In genomic region chr13:52459668-52460067, GRCh38 we compare ENCODE assay signal across 19 cellular contexts. TPM values are rescaled to one million over a fixed set of nuclear protein-coding genes. Genes with fewer than 3 reads are reported as not detected.
DNase-seq lines count a peak whose midpoint lies in the region; ATAC-seq, FAIRE-seq and TF ChIP-seq lines count a peak whose summit lies in the region.
"Had no signal": no experiment of that assay in that cellular context is flagged by ENCODE, and none has a peak within 500 bp of the region (broad histone marks: within the 10 kb centered on the region; RNA-seq: fewer than 3 reads in every experiment).

No MANE protein-coding gene starts in this region.

- H3K56ac ChIP-seq in IMR-90 (ENCODE audit: extremely low read depth, insufficient read depth, low read length) = no peak overlapping the region

- no peaks in the 10 kb centered on the region for H3K9me1 ChIP-seq in IMR-90 (ENCODE audit: insufficient read depth, low read length)

- in situ Hi-C loops in IMR-90 (cut with MboI; ENCODE audit: low sequenced_read_pairs) (loop anchor here (10.0 to 25.0 kb wide), 3 partner anchors 195 to 447 kb away; partner anchors contain the start of genes ALG11, ATP7B, SUGT1 and UTP14C), GM12878 (cut with MboI) (loop anchor here (10.0 kb wide), 2 partner anchors 195 to 445 kb away; partner anchors contain the start of genes ALG11, ATP7B and SUGT1)

- peaks cover 54% of the 10 kb centered on the region for H3K36me3 Mint-ChIP-seq in activated naive CD4-positive, alpha-beta T cell treated with anti-CD3 and anti-CD28 coated beads, Interleukin-2, amount 10 ng/mL, durations not matched to agents 7 days and 5 days

- H3K4me1 Mint-ChIP-seq in activated naive CD4-positive, alpha-beta T cell treated with anti-CD3 and anti-CD28 coated beads, Interleukin-2, amount 10 ng/mL, durations not matched to agents 7 days and 5 days = peaks cover 77% of the 10 kb centered on the region

- H3K4me3 ChIP-seq in AG10803 (ENCODE audit: low read length) (no peak overlapping the region), IMR-90 (ENCODE audit: insufficient read depth, low read depth, low read length) (no peak overlapping the region), GM12878 (no peak overlapping the region)
- H3K4me3 ChIP-seq: BLaER1 treated with 17β-estradiol and CSF1 and Interleukin-3, amounts not matched to agents 10 nM and 100 nM; vagina had no signal

- H3K4me1 ChIP-seq in IMR-90 (ENCODE audit: control insufficient read depth, insufficient read depth, low read length) (no peaks in the 10 kb centered on the region), GM12878 (ENCODE audit: control insufficient read depth, insufficient read depth, low read length) (no peaks in the 10 kb centered on the region)

- H3K9me3 ChIP-seq in IMR-90 (ENCODE audit: control insufficient read depth, insufficient read depth, low read length) = no peaks in the 10 kb centered on the region
- H3K9me3 ChIP-seq in GM12878 (replicated peaks; ENCODE audit: control insufficient read depth, insufficient read depth, low read length) = no peaks in the 10 kb centered on the region
- H3K9me3 ChIP-seq: BLaER1 treated with 17β-estradiol and CSF1 and Interleukin-3, amounts not matched to agents 10 nM and 100 nM; vagina had no signal

- peaks cover 10 to 29% of the 10 kb centered on the region in 2 experiments for H3K79me1 ChIP-seq in IMR-90 (ENCODE audit: low read depth in 1 of 2, low read length in 2 of 2)

- SMC1A ChIA-PET in GM12878 (lab: Charles Lee; ENCODE audit: uncharacterized antibody, unreplicated experiment) = interaction anchor here (0.6 to 1.0 kb wide), 3 partner anchors 9 to 269 kb away, joined by 3 to 4 read pairs (median 3); no protein-coding TSS in a partner anchor

- no peak overlapping the region for H4K5ac ChIP-seq in IMR-90 (ENCODE audit: low read depth, low read length)

- intact Hi-C loops in IMR-90 (cut with micrococcal nuclease) = loop anchor here (5.0 to 10.0 kb wide), 2 partner anchors 193 to 1005 kb away; partner anchors contain the start of genes INTS6 and SUGT1
- intact Hi-C loops in GM12878 (cut with micrococcal nuclease; ENCODE audit: unreplicated experiment) = loop anchor here (10.0 kb wide), 2 partner anchors 565 to 645 kb away; no protein-coding TSS in a partner anchor

- WGBS in IMR-90 (ENCODE audit: extremely low coverage in 2 of 2, insufficient read length in 1 of 2), 2 experiments = no CpG with 5 or more reads among the region's 6 CpGs
- over 99% methylated on average over 6 of the region's 6 CpGs for WGBS in GM12878 (ENCODE audit: insufficient coverage, insufficient replicate concordance, low lambda C conversion rate, missing lambda C conversion rate)

- H3K27me3 ChIP-seq in IMR-90 (ENCODE audit: control insufficient read depth, insufficient read depth, low read length) = no peaks in the 10 kb centered on the region
- H3K27me3 ChIP-seq in GM12878 (replicated peaks in 1 of 2; ENCODE audit: control insufficient read depth in 2 of 2, insufficient read depth in 2 of 2, low read length in 1 of 2) = no peaks in the 10 kb centered on the region
- H3K27me3 ChIP-seq: BLaER1 treated with 17β-estradiol and CSF1 and Interleukin-3, amounts not matched to agents 10 nM and 100 nM; vagina had no signal

- H3K18ac ChIP-seq in IMR-90 (ENCODE audit: low read depth, low read length) = no peak overlapping the region

- TF ChIP-seq RAD21 in IMR-90 (IDR thresholded peaks at IDR 0.05; ENCODE audit: low read length) = no peak
- no peak for TF ChIP-seq RAD21 in GM12878 (IDR thresholded peaks at IDR 0.05; ENCODE audit: insufficient read depth, low read depth, low read length)

- DNase-seq in AG10803 (ENCODE audit: low read depth) = peak; percentile 36
- DNase-seq in IMR-90 = peak; percentile 86
- no peak for DNase-seq in GM12878 (ENCODE audit: low read depth, low spot score)
- DNase-seq in hepatic stellate cell (ENCODE audit: low spot score) = peak; percentile 32
- DNase-seq in GM19238 (ENCODE audit: insufficient read length, low spot score) = no peak
- no peak for DNase-seq in activated naive CD4-positive, alpha-beta T cell treated with anti-CD3 and anti-CD28 coated beads, Interleukin-2, amount 10 ng/mL, durations not matched to agents 7 days and 5 days
- DNase-seq: activated naive CD4-positive, alpha-beta T cell treated with Interleukin-2 at 50 U/mL for 16 hours; NCI-H187; NCI-H748 treated with DMSO at 0.1 percent for 48 hours; Right ventricle myocardium superior; stimulated activated CD4-positive, alpha-beta T cell treated with anti-CD3 and anti-CD28 coated beads, Interleukin-4, amount 100 ng/mL, for 1 hour had no signal

- no peak overlapping the region for H2AFZ ChIP-seq in IMR-90 (replicated peaks; ENCODE audit: low read length, poor library complexity)
- H2AFZ ChIP-seq in GM12878 (ENCODE audit: control insufficient read depth, low read depth, low read length) = no peak overlapping the region

- no peak overlapping the region for H2BK15ac ChIP-seq in IMR-90 (ENCODE audit: low read depth, low read length)

- BruUV-seq in IMR-90 (replicated peaks; lab: Mats Ljungman, UMichigan) = no TSS peak
- no TSS peak for BruUV-seq in GM12878 (replicated peaks; lab: Mats Ljungman, UMichigan)

- H3K9me3 Mint-ChIP-seq in activated naive CD4-positive, alpha-beta T cell treated with anti-CD3 and anti-CD28 coated beads, Interleukin-2, amount 10 ng/mL, durations not matched to agents 7 days and 5 days = no peaks in the 10 kb centered on the region
- H3K9me3 Mint-ChIP-seq: IgD-negative memory B cell; stimulated activated memory B cell treated with anti-CD40 and anti-IgM and Interleukin-4, amounts not matched to agents 10 μg/mL and 1 μg/mL and 100 μg/mL, for 72 hours had no signal

- RAD21 ChIA-PET in GM12878 (lab: Charles Lee; ENCODE audit: unreplicated experiment) = interaction anchor here (1.3 kb wide), 1 partner anchor 9 kb away, joined by 3 read pairs; no protein-coding TSS in a partner anchor

- H2AK5ac ChIP-seq in IMR-90 (ENCODE audit: low read depth, low read length) = no peak overlapping the region

- CTCF ChIA-PET in IMR-90 (lab: Yijun Ruan, JAX) (interaction anchor here (1.0 kb wide), 1 partner anchor 9 kb away, joined by 4 read pairs; the partner anchor contains the start of gene VPS36), GM12878 (lab: Yijun Ruan, JAX) (interaction anchor here (2.1 kb wide), 1 partner anchor 9 kb away, joined by 11 read pairs; no protein-coding TSS in a partner anchor)
- CTCF ChIA-PET in activated naive CD4-positive, alpha-beta T cell treated with anti-CD3 and anti-CD28 coated beads, Interleukin-2, amount 10 ng/mL, durations not matched to agents 7 days and 5 days (lab: Charles Lee) = no interaction called here

- H3K9ac ChIP-seq in IMR-90 (ENCODE audit: low read depth, low read length) (no peak overlapping the region), GM12878 (ENCODE audit: control insufficient read depth, insufficient read depth, low read length) (no peak overlapping the region)
- H3K9ac ChIP-seq: BLaER1 treated with 17β-estradiol and CSF1 and Interleukin-3, amounts not matched to agents 10 nM and 100 nM had no signal

- no peak overlapping the region for H2BK20ac ChIP-seq in IMR-90 (ENCODE audit: low read depth, low read length)

- no peak for TF ChIP-seq EP300 in GM12878 (IDR thresholded peaks at IDR 0.05; ENCODE audit: borderline replicate concordance in 1 of 2, control insufficient read depth in 1 of 2, low read depth in 2 of 2, low read length in 2 of 2)

- H3K4me3 Mint-ChIP-seq in activated naive CD4-positive, alpha-beta T cell treated with anti-CD3 and anti-CD28 coated beads, Interleukin-2, amount 10 ng/mL, durations not matched to agents 7 days and 5 days = no peak overlapping the region
- H3K4me3 Mint-ChIP-seq: stimulated activated memory B cell treated with anti-CD40 and anti-IgM and Interleukin-4, amounts not matched to agents 10 μg/mL and 1 μg/mL and 100 μg/mL, for 72 hours had no signal

- H3K27ac Mint-ChIP-seq in activated naive CD4-positive, alpha-beta T cell treated with anti-CD3 and anti-CD28 coated beads, Interleukin-2, amount 10 ng/mL, durations not matched to agents 7 days and 5 days = no peak overlapping the region
- H3K27ac Mint-ChIP-seq: stimulated activated memory B cell treated with anti-CD40 and anti-IgM and Interleukin-4, amounts not matched to agents 10 μg/mL and 1 μg/mL and 100 μg/mL, for 72 hours had no signal

- H4K20me1 ChIP-seq in IMR-90 (ENCODE audit: insufficient read depth, low read length) (no peaks in the 10 kb centered on the region; the same call in 1 of the 2 replicates), GM12878 (ENCODE audit: control insufficient read depth, insufficient read depth) (no peaks in the 10 kb centered on the region)

- ATAC-seq in IMR-90 (ENCODE audit: low read depth) = no peak
- ATAC-seq in GM12878 = no peak
- no peak for ATAC-seq in HG03139 (IDR thresholded peaks at IDR 0.05; ENCODE audit: unreplicated experiment)
- ATAC-seq in HG03354 (IDR thresholded peaks at IDR 0.05; ENCODE audit: poor library complexity, severe bottlenecking, unreplicated experiment) = no peak
- ATAC-seq: stimulated activated memory B cell treated with anti-CD40 and anti-IgM and Interleukin-4, amounts not matched to agents 10 μg/mL and 1 μg/mL and 100 μg/mL, for 72 hours had no signal

- H3K27me3 Mint-ChIP-seq in activated naive CD4-positive, alpha-beta T cell treated with anti-CD3 and anti-CD28 coated beads, Interleukin-2, amount 10 ng/mL, durations not matched to agents 7 days and 5 days = peaks cover 8% of the 10 kb centered on the region
- H3K27me3 Mint-ChIP-seq: IgD-negative memory B cell; stimulated activated memory B cell treated with anti-CD40 and anti-IgM and Interleukin-4, amounts not matched to agents 10 μg/mL and 1 μg/mL and 100 μg/mL, for 72 hours had no signal

- FAIRE-seq in GM12878 (lab: Jason Lieb, UNC) = no peak
- FAIRE-seq: colon, islet of Langerhans had no signal

- POLR2A ChIA-PET in IMR-90 (lab: Charles Lee; ENCODE audit: unreplicated experiment) = no interaction called here
- POLR2A ChIA-PET in GM12878 (lab: Charles Lee) = no interaction called here

- no peak overlapping the region for H2AK9ac ChIP-seq in IMR-90 (replicated peaks; ENCODE audit: low read depth, low read length, poor library complexity)

- H2BK5ac ChIP-seq in IMR-90 (ENCODE audit: low read depth, low read length, poor library complexity, severe bottlenecking) = no peak overlapping the region

- peaks cover 36% of the 10 kb centered on the region for H3K79me2 ChIP-seq in GM12878 (ENCODE audit: control insufficient read depth, insufficient read depth, low read length)

- no peak overlapping the region for H2BK120ac ChIP-seq in IMR-90 (ENCODE audit: low read depth, low read length)

- dilution Hi-C loops in IMR-90 (cut with HindIII; ENCODE audit: low sequenced_read_pairs, unreplicated experiment) = no loop called here

- no peak overlapping the region for H4K91ac ChIP-seq in IMR-90 (ENCODE audit: insufficient read depth, low read depth, low read length)

- H3K36me3 ChIP-seq in IMR-90 (ENCODE audit: control insufficient read depth, insufficient read depth, low read length) (no peaks in the 10 kb centered on the region; the same call in 1 of the 2 replicates), GM12878 (ENCODE audit: control insufficient read depth in 2 of 2, insufficient read depth in 2 of 2, low read length in 1 of 2) (peaks cover 0 to 16% of the 10 kb centered on the region in 2 experiments; a peak in 2 of 4 replicates)
- H3K36me3 ChIP-seq: vagina had no signal

- H3K4me2 ChIP-seq in IMR-90 (ENCODE audit: low read depth, low read length) (no peak overlapping the region), GM12878 (ENCODE audit: control insufficient read depth, insufficient read depth) (no peak overlapping the region)

- no peak for TF ChIP-seq CTCF in AG10803 (conservative IDR thresholded peaks at IDR 0.05; ENCODE audit: low read length)
- no peak for TF ChIP-seq CTCF in IMR-90 (conservative IDR thresholded peaks at IDR 0.05; ENCODE audit: low read depth, low read length)
- no peak for TF ChIP-seq CTCF in GM12878 (IDR thresholded peaks at IDR 0.05 in 2 of 3, conservative IDR thresholded peaks at IDR 0.05 in 1 of 3; ENCODE audit: control insufficient read depth in 2 of 3, extremely low read depth in 1 of 3, insufficient read depth in 1 of 3, low read depth in 3 of 3, low read length in 3 of 3)

- no peak overlapping the region for H3K27ac ChIP-seq in IMR-90 (ENCODE audit: insufficient read depth, low read length)
- no peak overlapping the region for H3K27ac ChIP-seq in GM12878 (ENCODE audit: control insufficient read depth, insufficient read depth)
- H3K27ac ChIP-seq: BLaER1 treated with 17β-estradiol and CSF1 and Interleukin-3, amounts not matched to agents 10 nM and 100 nM; vagina had no signal

- 0 out of 2 replicates have a peak overlapping the region, but pooled peaks have one; percentile 10 for H3K23ac ChIP-seq in IMR-90 (ENCODE audit: low read depth, low read length)

- H3K4ac ChIP-seq in IMR-90 (ENCODE audit: low read depth, low read length) = no peak overlapping the region

- TF ChIP-seq POLR2A in IMR-90 (IDR thresholded peaks at IDR 0.05; ENCODE audit: low read depth, low read length) (no peak), GM12878 (IDR thresholded peaks at IDR 0.05; ENCODE audit: low read depth, low read length) (no peak)

- no peak overlapping the region for H3K14ac ChIP-seq in IMR-90 (replicated peaks; ENCODE audit: low read depth, low read length)

- H4K8ac ChIP-seq in IMR-90 (ENCODE audit: low read depth in 2 of 2, low read length in 2 of 2) = no peak overlapping the region

RNA-seq across cellular contexts. Expression of gene CKAP2, which starts 4.4 kb away (rescaled TPM):
- 44.6 and 62.5 TPM in 2 replicates for total RNA-seq in IMR-90 (2012; rRNA removed)
- polyA plus RNA-seq in IMR-90 (2012; rRNA removed) = 17.9 and 23.0 TPM in 2 replicates
- polyA plus RNA-seq in IMR-90 (2012; cell fraction: cytosol; rRNA removed) = 2.1 and 2.6 TPM in 2 replicates
- polyA plus RNA-seq in IMR-90 (2012; cell fraction: nucleus; rRNA removed; ENCODE audit: low replicate concordance) = 1.0 and 8.5 TPM in 2 replicates
- 39.3 and 45.4 TPM in 2 replicates for total RNA-seq in GM12878 (2013; cell fraction: nucleolus; rRNA removed)
- 32.2 and 39.3 TPM in 2 replicates for total RNA-seq in GM12878 (2014; rRNA removed)
- 51.4 and 52.4 TPM in 2 replicates for total RNA-seq in GM12878 (2014; rRNA removed; fragmentation: Illumina TruSeq; extraction: Trizol)
- total RNA-seq in GM12878 (2021) = 41.6 and 42.9 TPM in 2 replicates
- 11.6 TPM for polyA plus RNA-seq in GM12878 (2011; ENCODE audit: low read depth)
- polyA plus RNA-seq in GM12878 (2011; rRNA removed) = 22.1 and 39.8 TPM in 2 replicates
- 9.4 and 13.8 TPM in 2 replicates for polyA plus RNA-seq in GM12878 (2011; cell fraction: cytosol; rRNA removed)
- polyA plus RNA-seq in GM12878 (2011; cell fraction: nucleus; rRNA removed) = 15.1 and 20.2 TPM in 2 replicates
- polyA plus RNA-seq in GM12878 (2012) = 21.3 and 28.3 TPM in 2 replicates
- polyA plus RNA-seq in GM12878 (2014; fragmentation: Illumina TruSeq; extraction: Trizol) = 58.6 and 65.3 TPM in 2 replicates
- 10 to 100 TPM; 20.9 to 21.8 TPM for polyA plus RNA-seq in GM12878 (2014; fragmentation: Nextera tagmentation; extraction: Ambion mirVana)
- 20.6 and 25.6 TPM in 2 replicates for polyA plus RNA-seq in GM12878 (2014; rRNA removed)
- 10 to 100 TPM; 58.5 to 62.3 TPM for polyA plus RNA-seq in GM12878 (2016; fragmentation: Nextera tagmentation; extraction: Ambion mirVana)
- 15.1 and 19.2 TPM in 2 replicates for polyA minus RNA-seq in GM12878 (2011; rRNA and poly(A)+ RNA removed)
- polyA minus RNA-seq in GM12878 (2011; cell fraction: cytosol; rRNA and poly(A)+ RNA removed) = 13.5 and 13.6 TPM in 2 replicates
- 10.3 and 14.7 TPM in 2 replicates for polyA minus RNA-seq in GM12878 (2011; cell fraction: nucleus; rRNA and poly(A)+ RNA removed)

RNA-seq across cellular contexts. Expression of gene VPS36, which starts 9.2 kb away (rescaled TPM):
- total RNA-seq in IMR-90 (2012; rRNA removed) = 16.7 and 23.1 TPM in 2 replicates
- 9.6 and 14.8 TPM in 2 replicates for polyA plus RNA-seq in IMR-90 (2012; rRNA removed)
- polyA plus RNA-seq in IMR-90 (2012; cell fraction: cytosol; rRNA removed) = 3.0 and 3.3 TPM in 2 replicates
- polyA plus RNA-seq in IMR-90 (2012; cell fraction: nucleus; rRNA removed; ENCODE audit: low replicate concordance) = 11.8 and 53.3 TPM in 2 replicates
- 157 and 173 TPM in 2 replicates for total RNA-seq in GM12878 (2013; cell fraction: nucleolus; rRNA removed)
- total RNA-seq in GM12878 (2014; rRNA removed) = 24.4 and 26.5 TPM in 2 replicates
- total RNA-seq in GM12878 (2014; rRNA removed; fragmentation: Illumina TruSeq; extraction: Trizol) = 23.4 and 23.7 TPM in 2 replicates
- total RNA-seq in GM12878 (2021) = 16.1 and 16.3 TPM in 2 replicates
- polyA plus RNA-seq in GM12878 (2011; ENCODE audit: low read depth) = 12.9 TPM
- 25.7 and 41.5 TPM in 2 replicates for polyA plus RNA-seq in GM12878 (2011; rRNA removed)
- polyA plus RNA-seq in GM12878 (2011; cell fraction: cytosol; rRNA removed) = 8.5 and 10.3 TPM in 2 replicates
- polyA plus RNA-seq in GM12878 (2011; cell fraction: nucleus; rRNA removed) = 33.6 and 39.6 TPM in 2 replicates
- polyA plus RNA-seq in GM12878 (2012) = 15.5 and 16.1 TPM in 2 replicates
- polyA plus RNA-seq in GM12878 (2014; fragmentation: Illumina TruSeq; extraction: Trizol) = 26.7 and 35.6 TPM in 2 replicates
- 10 to 100 TPM; 10.3 to 12.3 TPM for polyA plus RNA-seq in GM12878 (2014; fragmentation: Nextera tagmentation; extraction: Ambion mirVana)
- 22.8 and 25.2 TPM in 2 replicates for polyA plus RNA-seq in GM12878 (2014; rRNA removed)
- polyA plus RNA-seq in GM12878 (2016; fragmentation: Nextera tagmentation; extraction: Ambion mirVana) = 10 to 100 TPM; 23.3 to 29.0 TPM
- 10.1 and 14.0 TPM in 2 replicates for polyA minus RNA-seq in GM12878 (2011; rRNA and poly(A)+ RNA removed)
- polyA minus RNA-seq in GM12878 (2011; cell fraction: cytosol; rRNA and poly(A)+ RNA removed) = 6.3 and 10.4 TPM in 2 replicates
- 14.1 and 19.5 TPM in 2 replicates for polyA minus RNA-seq in GM12878 (2011; cell fraction: nucleus; rRNA and poly(A)+ RNA removed)

RNA-seq across cellular contexts. Expression of gene THSD1, which starts 53.7 kb away (rescaled TPM):
- 14.7 and 19.0 TPM in 2 replicates for total RNA-seq in IMR-90 (2012; rRNA removed)
- 10.9 and 12.1 TPM in 2 replicates for polyA plus RNA-seq in IMR-90 (2012; rRNA removed)
- polyA plus RNA-seq in IMR-90 (2012; cell fraction: cytosol; rRNA removed) = 7.1 and 8.5 TPM in 2 replicates
- polyA plus RNA-seq in IMR-90 (2012; cell fraction: nucleus; rRNA removed; ENCODE audit: low replicate concordance) = 10.3 and 11.6 TPM in 2 replicates
- total RNA-seq in GM12878 (2013; cell fraction: nucleolus; rRNA removed) = 1.1 and 1.3 TPM in 2 replicates
- 0.17 and 0.38 TPM in 2 replicates for total RNA-seq in GM12878 (2014; rRNA removed)
- 0.13 and 0.28 TPM in 2 replicates for total RNA-seq in GM12878 (2014; rRNA removed; fragmentation: Illumina TruSeq; extraction: Trizol)
- 0.13 and 0.15 TPM in 2 replicates for total RNA-seq in GM12878 (2021)
- not detected for polyA plus RNA-seq in GM12878 (2011; ENCODE audit: low read depth)
- 0.07 and 0.12 TPM in 2 replicates for polyA plus RNA-seq in GM12878 (2011; rRNA removed)
- polyA plus RNA-seq in GM12878 (2011; cell fraction: cytosol; rRNA removed) = 0.03 TPM in 1 of 2 replicates, not detected in the other
- polyA plus RNA-seq in GM12878 (2011; cell fraction: nucleus; rRNA removed) = 0.29 and 0.31 TPM in 2 replicates
- 0.05 and 0.11 TPM in 2 replicates for polyA plus RNA-seq in GM12878 (2012)
- polyA plus RNA-seq in GM12878 (2014; fragmentation: Illumina TruSeq; extraction: Trizol) = 0.04 TPM in 1 of 2 replicates, not detected in the other
- polyA plus RNA-seq in GM12878 (2014; fragmentation: Nextera tagmentation; extraction: Ambion mirVana) = under 1 TPM; 0.03 to 0.04 TPM
- polyA plus RNA-seq in GM12878 (2014; rRNA removed) = 0.09 and 0.20 TPM in 2 replicates
- polyA plus RNA-seq in GM12878 (2016; fragmentation: Nextera tagmentation; extraction: Ambion mirVana) = not detected
- polyA minus RNA-seq in GM12878 (2011; rRNA and poly(A)+ RNA removed) = 0.26 and 0.95 TPM in 2 replicates
- 0.40 TPM in 1 of 2 replicates, not detected in the other for polyA minus RNA-seq in GM12878 (2011; cell fraction: cytosol; rRNA and poly(A)+ RNA removed)
- 0.12 and 0.67 TPM in 2 replicates for polyA minus RNA-seq in GM12878 (2011; cell fraction: nucleus; rRNA and poly(A)+ RNA removed)

Comparison
In these comparisons a context has a peak if more than half of its experiments do, and no peak if none do; other contexts are left out.
1. DNase-seq: peak in AG10803 (single experiment), IMR-90 (single experiment) and hepatic stellate cell (single experiment); none in GM12878 (single experiment), GM19238 (single experiment) and activated naive CD4-positive, alpha-beta T cell treated with anti-CD3 and anti-CD28 coated beads, Interleukin-2, amount 10 ng/mL, durations not matched to agents 7 days and 5 days (single experiment).